In genomic region chr17:39601758-39602532, GRCh38 we compare ENCODE assay signal across 2 cellular contexts.
TF ChIP-seq lines count a peak whose summit lies in the region.

No MANE protein-coding gene starts in this region.

TF ChIP-seq in SK-N-SH, 30 proteins besides CTCF, POLR2A, EP300 and RAD21:
- TF ChIP-seq ZBTB33 (IDR thresholded peaks at IDR 0.05; ENCODE audit: borderline replicate concordance, low read depth) (no peak), REST (IDR thresholded peaks at IDR 0.05; ENCODE audit: low read depth, low read length) (peak; percentile 77), SIN3A (IDR thresholded peaks at IDR 0.05; ENCODE audit: borderline replicate concordance, low read depth, low read length) (no peak), MXI1 (IDR thresholded peaks at IDR 0.05; ENCODE audit: low read depth, low read length) (no peak)
TF ChIP-seq in SK-N-SH: peak in this region for 1.

TF ChIP-seq in SK-N-SH treated with all-trans-retinoic acid at 6 μM for 48 hours, 23 proteins besides CTCF, POLR2A, EP300 and RAD21 (continued from another document):
- TF ChIP-seq OSR1 (CRISPR knock-in tag; IDR thresholded peaks at IDR 0.05) (no peak), ZFP30 (CRISPR knock-in tag; IDR thresholded peaks at IDR 0.05) (no peak), TOX (CRISPR knock-in tag; IDR thresholded peaks at IDR 0.05; ENCODE audit: borderline replicate concordance) (no peak), ISL1 (CRISPR knock-in tag; IDR thresholded peaks at IDR 0.05) (no peak), POU6F1 (CRISPR knock-in tag; IDR thresholded peaks at IDR 0.05; ENCODE audit: borderline replicate concordance, low read depth) (no peak), ESRRG (CRISPR knock-in tag; IDR thresholded peaks at IDR 0.05) (no peak), GLIS3 (CRISPR knock-in tag; IDR thresholded peaks at IDR 0.05) (no peak), RARB (CRISPR knock-in tag; IDR thresholded peaks at IDR 0.05) (no peak), ARNTL (CRISPR knock-in tag; IDR thresholded peaks at IDR 0.05; ENCODE audit: borderline replicate concordance, low read depth) (no peak), SNAI2 (CRISPR knock-in tag; IDR thresholded peaks at IDR 0.05) (no peak), CSRNP3 (CRISPR knock-in tag; IDR thresholded peaks at IDR 0.05) (no peak), CSDC2 (CRISPR knock-in tag; IDR thresholded peaks at IDR 0.05) (no peak), BACH2 (CRISPR knock-in tag; IDR thresholded peaks at IDR 0.05; ENCODE audit: borderline replicate concordance) (no peak)
